ENCODE assay signal across 18 cellular contexts in genomic region chr4:77449162-77449561, GRCh38.
"Had no signal": no experiment of that assay in that cellular context is flagged by ENCODE, and none has a peak within 500 bp of the region (broad histone marks: within the 10 kb centered on the region; RNA-seq: fewer than 3 reads in every experiment).

No MANE protein-coding gene starts in this region.

- DNase-seq: activated CD4-positive, alpha-beta T cell treated with anti-CD3 and anti-CD28 coated beads, Interleukin-2, amount 10 ng/mL, durations not matched to agents 24 days and 14 days; activated CD8-positive, alpha-beta memory T cell treated with anti-CD3 and anti-CD28 coated beads, Interleukin-2, amount 50 U/mL, for 48 hours; activated gamma-delta T cell; activated T-cell treated with anti-CD3 and anti-CD28 coated beads, Interleukin-2, amount 50 U/mL, for 72 hours; effector memory CD4-positive, alpha-beta T cell; islet precursor cell; mucosa of descending colon; naive thymus-derived CD4-positive, alpha-beta T cell; stimulated activated CD4-positive, alpha-beta T cell treated with anti-CD3 and anti-CD28 coated beads, Interleukin-12 subunit alpha, Interleukin-12 subunit beta, amount 100 ng/mL, for 4 hours; stimulated activated CD4-positive, alpha-beta T cell treated with anti-CD3 and anti-CD28 coated beads, Interleukin-2, amount 100 ng/mL, for 24 hours; stomach; T-helper 17 cell; upper lobe of right lung had no signal

- H2AFZ ChIP-seq: hepatocyte had no signal

- H3K4me1 ChIP-seq: stomach, upper lobe of right lung had no signal

- H3K79me2 ChIP-seq: hepatocyte had no signal

- H3K27me3 ChIP-seq: stomach, upper lobe of right lung had no signal

- H3K4me3 ChIP-seq: hepatocyte, lung, mucosa of descending colon, stomach, thoracic aorta, upper lobe of right lung had no signal

- H3K9me3 ChIP-seq: mucosa of descending colon, stomach, thoracic aorta, upper lobe of right lung had no signal

- H3K36me3 ChIP-seq: stomach, thoracic aorta, upper lobe of right lung had no signal

- ATAC-seq: activated naive CD4-positive, alpha-beta T cell treated with anti-CD3 and anti-CD28 coated beads, Interleukin-2, amount 50 U/mL, for 72 hours; activated T-cell treated with anti-CD3 and anti-CD28 coated beads, Interleukin-2, amount 50 U/mL, for 72 hours; mucosa of descending colon; naive thymus-derived CD4-positive, alpha-beta T cell; T-helper 17 cell; upper lobe of right lung; WTC11 had no signal

- H3K27ac ChIP-seq: hepatocyte, stomach, thoracic aorta, upper lobe of right lung had no signal

- H3K4me2 ChIP-seq: hepatocyte had no signal
